8 cellular contexts compared by ENCODE assay signal in genomic region chr22:18610103-18610811, GRCh38. TPM values are rescaled to one million over a fixed set of nuclear protein-coding genes. Genes with fewer than 3 reads are reported as not detected.
DNase-seq lines count a peak whose midpoint lies in the region; ATAC-seq and TF ChIP-seq lines count a peak whose summit lies in the region.
"Not testable (repeated sequence)": the region's sequence is repeated elsewhere in the genome, so short reads cannot be mapped to it uniquely, and the experiment has no call there.

No MANE protein-coding gene starts in this region.

- 13% methylated on average over 3 of the region's 57 CpGs; no CpG with 5 or more reads in 1 of the 2 experiments for WGBS in GM23248 (ENCODE audit: low coverage in 1 of 2, low lambda C conversion rate in 2 of 2, missing lambda C conversion rate in 2 of 2), 2 experiments
- no CpG with 5 or more reads among the region's 57 CpGs for WGBS in heart left ventricle, 4 donors
- WGBS in upper lobe of left lung, 2 donors = no CpG with 5 or more reads among the region's 57 CpGs

- not testable (repeated sequence) for H4K20me1 ChIP-seq in GM23248 (ENCODE audit: insufficient read depth)

- not testable (repeated sequence) for H3K9me2 ChIP-seq in GM23248 (ENCODE audit: insufficient read depth)

- in situ Hi-C loops in GM23248 (cut with MboI) = not testable (repeated sequence)

- not testable (repeated sequence) for H3K27ac Mint-ChIP-seq in activated naive CD8-positive, alpha-beta T cell treated with anti-CD3 and anti-CD28 coated beads, Interleukin-2, amount 50 U/mL, for 24 hours

- not testable (repeated sequence) for H3K36me3 Mint-ChIP-seq in activated naive CD8-positive, alpha-beta T cell treated with anti-CD3 and anti-CD28 coated beads, Interleukin-2, amount 50 U/mL, for 24 hours (ENCODE audit: low read depth)

- not testable (repeated sequence) for H3K9me3 Mint-ChIP-seq in activated naive CD8-positive, alpha-beta T cell treated with anti-CD3 and anti-CD28 coated beads, Interleukin-2, amount 50 U/mL, for 24 hours

- not testable (repeated sequence) for H3K9ac ChIP-seq in GM23248

- not testable (repeated sequence) for H3K79me2 ChIP-seq in GM23248 (ENCODE audit: insufficient read depth)

- H3K4me1 ChIP-seq in GM23248 (ENCODE audit: insufficient read depth); heart left ventricle; mucosa of descending colon (ENCODE audit: low read depth); upper lobe of left lung: not testable (repeated sequence)

- H3K36me3 ChIP-seq in GM23248 (ENCODE audit: low read depth); heart left ventricle; mucosa of descending colon (ENCODE audit: low read depth); upper lobe of left lung: not testable (repeated sequence)

- intact Hi-C loops in heart left ventricle (cut with DNase I); mucosa of descending colon (cut with DNase I, micrococcal nuclease): not testable (repeated sequence)

- H3K27me3 ChIP-seq in GM23248 (replicated peaks; ENCODE audit: insufficient read depth); heart left ventricle; upper lobe of left lung: not testable (repeated sequence)

- not testable (repeated sequence) for H3K4me3 Mint-ChIP-seq in activated naive CD8-positive, alpha-beta T cell treated with anti-CD3 and anti-CD28 coated beads, Interleukin-2, amount 50 U/mL, for 24 hours

- not testable (repeated sequence) for H3K4me1 Mint-ChIP-seq in activated naive CD8-positive, alpha-beta T cell treated with anti-CD3 and anti-CD28 coated beads, Interleukin-2, amount 50 U/mL, for 24 hours

- not testable (repeated sequence) for TF ChIP-seq EP300 in upper lobe of left lung (IDR thresholded peaks at IDR 0.05)

- not testable (repeated sequence) for H3F3A ChIP-seq in GM23248 (ENCODE audit: insufficient read depth)

- DNase-seq in GM23248 (peak; percentile 0), upper lobe of left lung (peak in 1 of 2 donors; percentile 83)
- DNase-seq in activated naive CD8-positive, alpha-beta T cell treated with anti-CD3 and anti-CD28 coated beads, Interleukin-2, amount 50 U/mL, for 24 hours; heart left ventricle; mucosa of descending colon: not testable (repeated sequence)

- not testable (repeated sequence) for H3K4me2 ChIP-seq in GM23248 (ENCODE audit: unreplicated experiment)

- ATAC-seq in GM18909 (IDR thresholded peaks at IDR 0.05; ENCODE audit: poor library complexity, unreplicated experiment) (peak; percentile 33), HG03108 (IDR thresholded peaks at IDR 0.05; ENCODE audit: unreplicated experiment) (peak; percentile 22), SK-N-SH treated with all-trans-retinoic acid at 6 μM for 48 hours (peak; percentile 64), heart left ventricle (peak; percentile 18 to 60 (median 42)), mucosa of descending colon (peak; percentile 54), upper lobe of left lung (ENCODE audit: low FRiP score in 2 of 2) (peak; percentile 24 to 63)
- ATAC-seq in activated naive CD8-positive, alpha-beta T cell treated with anti-CD3 and anti-CD28 coated beads, Interleukin-2, amount 50 U/mL, for 24 hours = peak; percentile 63

- H3K9me3 ChIP-seq in GM23248 (ENCODE audit: low read depth); heart left ventricle; mucosa of descending colon; upper lobe of left lung: not testable (repeated sequence)

- not testable (repeated sequence) for TF ChIP-seq CTCF in heart left ventricle (IDR thresholded peaks at IDR 0.05); mucosa of descending colon (IDR thresholded peaks at IDR 0.05); upper lobe of left lung (IDR thresholded peaks at IDR 0.05)

- H3K4me3 ChIP-seq in GM23248, mucosa of descending colon: not testable (repeated sequence)
- H3K4me3 ChIP-seq in heart left ventricle (peak overlapping the region in 2 of 12 donors; percentile 34), upper lobe of left lung (peak overlapping the region in 1 of 4 donors; percentile 12)

- not testable (repeated sequence) for H3K27ac ChIP-seq in GM23248, heart left ventricle, upper lobe of left lung

- not testable (repeated sequence) for H3K27me3 Mint-ChIP-seq in activated naive CD8-positive, alpha-beta T cell treated with anti-CD3 and anti-CD28 coated beads, Interleukin-2, amount 50 U/mL, for 24 hours

- H2AFZ ChIP-seq in GM23248 = not testable (repeated sequence)

- TF ChIP-seq POLR2A in heart left ventricle (IDR thresholded peaks at IDR 0.05); upper lobe of left lung (IDR thresholded peaks at IDR 0.05): not testable (repeated sequence)

RNA-seq across cellular contexts. Expression of gene RIMBP3, which starts 1.5 kb away (rescaled TPM):
- 0.51 and 0.76 TPM in 2 replicates for total RNA-seq in GM23248 (2014; rRNA removed; shearing (Covaris generic))
- polyA plus RNA-seq in GM23248 (2016; fragmentation: Nextera tagmentation; extraction: Ambion mirVana) (0.32 and 0.44 TPM in 2 replicates), heart left ventricle (under 1 TPM in 1 of 2 donors, not detected in 1; 0.04 TPM)
- total RNA-seq in heart left ventricle (under 1 TPM in 8 of 9 donors, not detected in 1; 0.05 to 0.43 (median 0.26) TPM), mucosa of descending colon (under 1 TPM; 0.09 to 0.25 (median 0.22) TPM), upper lobe of left lung (1 to 10 TPM in 3 of 6 donors, under 1 TPM in 2, not detected in 1; 0.44 to 1.7 (median 1.0) TPM)
